Comparison of ENCODE assay signal across 1 cellular context in the genomic region with DNA sequence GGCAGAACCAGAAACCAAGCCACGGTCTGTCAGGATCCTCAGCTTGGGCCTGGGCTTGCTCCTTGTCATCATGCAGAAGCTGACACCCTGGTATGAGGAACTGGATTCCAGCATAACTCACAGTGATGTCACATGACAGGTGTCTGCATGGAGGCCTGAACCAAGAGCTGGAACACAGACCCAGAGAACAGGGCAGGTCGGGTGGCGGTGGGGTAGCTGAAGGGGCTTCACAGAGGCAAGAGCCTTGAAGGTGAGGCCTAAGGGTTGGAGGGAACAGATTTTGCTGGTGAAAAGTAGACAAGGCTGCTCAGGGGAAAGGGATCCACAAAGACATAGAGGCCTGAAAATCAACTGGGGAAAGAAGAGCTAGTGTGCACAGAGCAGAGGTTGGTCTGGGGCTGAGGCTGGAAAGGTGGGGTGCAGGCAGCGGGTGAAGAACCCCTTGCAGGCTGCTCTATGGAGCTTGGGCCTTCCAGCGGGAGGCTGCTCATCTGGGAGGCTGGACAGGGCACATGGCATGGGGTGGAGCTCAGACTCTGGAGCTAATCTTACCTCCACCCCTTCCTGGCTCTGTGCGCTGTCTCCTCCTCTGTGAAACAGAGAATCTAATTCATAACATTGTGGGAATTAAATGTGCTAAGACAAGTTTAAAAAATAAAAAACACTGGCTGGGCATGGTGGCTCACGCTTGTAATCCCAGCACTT.
TF ChIP-seq lines count a peak whose summit lies in the region.

No MANE protein-coding gene starts in this region.

TF ChIP-seq in SK-N-SH, 30 proteins besides CTCF, POLR2A, EP300 and RAD21 (continued from another document):
- TF ChIP-seq, protein P1, sequence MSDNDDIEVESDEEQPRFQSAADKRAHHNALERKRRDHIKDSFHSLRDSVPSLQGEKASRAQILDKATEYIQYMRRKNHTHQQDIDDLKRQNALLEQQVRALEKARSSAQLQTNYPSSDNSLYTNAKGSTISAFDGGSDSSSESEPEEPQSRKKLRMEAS (IDR thresholded peaks at IDR 0.05; ENCODE audit: low read depth) = no peak
- TF ChIP-seq NRF1 (IDR thresholded peaks at IDR 0.05; ENCODE audit: low read depth, low read length) = no peak
